ENCODE assay signal across 8 cellular contexts in genomic region chr6:2970034-2970685, GRCh38. TPM values are rescaled to one million over a fixed set of nuclear protein-coding genes. Genes with fewer than 3 reads are reported as not detected.
DNase-seq lines count a peak whose midpoint lies in the region; ATAC-seq and TF ChIP-seq lines count a peak whose summit lies in the region.

No MANE protein-coding gene starts in this region.

- H3K36me3 ChIP-seq in mammary epithelial cell (ENCODE audit: insufficient read depth, low read length) (no peaks in the 10 kb centered on the region), upper lobe of right lung (peaks cover 7% of the 10 kb centered on the region)

- H3K27me3 ChIP-seq in mammary epithelial cell (ENCODE audit: insufficient read depth, low read length) = no peaks in the 10 kb centered on the region
- H3K27me3 ChIP-seq in upper lobe of right lung = no peaks in the 10 kb centered on the region

- dilution Hi-C loops in mammary epithelial cell (cut with HindIII; ENCODE audit: low sequenced_read_pairs) = no loop called here

- H3K4me3 Mint-ChIP-seq in activated naive CD4-positive, alpha-beta T cell treated with anti-CD3 and anti-CD28 coated beads, Interleukin-2, amount 10 ng/mL, durations not matched to agents 7 days and 5 days = peak overlapping the region; percentile 82
- H3K4me3 Mint-ChIP-seq in mesothelial cell of epicardium = peak overlapping the region; percentile 87

- peaks cover 13% of the 10 kb centered on the region for H3K79me2 ChIP-seq in mammary epithelial cell (ENCODE audit: insufficient read depth, low read length)

- no peaks in the 10 kb centered on the region for H4K20me1 ChIP-seq in mammary epithelial cell (ENCODE audit: insufficient read depth, low read length)

- H2AFZ ChIP-seq in mammary epithelial cell (ENCODE audit: low read depth, low read length) = no peak overlapping the region

- H3K27ac Mint-ChIP-seq in activated naive CD4-positive, alpha-beta T cell treated with anti-CD3 and anti-CD28 coated beads, Interleukin-2, amount 10 ng/mL, durations not matched to agents 7 days and 5 days = peak overlapping the region; percentile 42
- H3K27ac Mint-ChIP-seq in mesothelial cell of epicardium = peak overlapping the region; percentile 94

- BruUV-seq in mammary epithelial cell (replicated peaks; lab: Mats Ljungman, UMichigan) = TSS peak; percentile 25

- H3K27ac ChIP-seq in mammary epithelial cell (ENCODE audit: insufficient read depth, low read depth, low read length) (no peak overlapping the region), upper lobe of right lung (peak overlapping the region; percentile 97)

- ATAC-seq in upper lobe of right lung (no peak), HG02642 (IDR thresholded peaks at IDR 0.05; ENCODE audit: poor library complexity, unreplicated experiment) (no peak)

- H3K4me2 ChIP-seq in mammary epithelial cell (ENCODE audit: insufficient read depth, low read depth, low read length) = peak overlapping the region; percentile 87

- intact Hi-C loops in mammary epithelial cell (cut with micrococcal nuclease) (no loop called here), upper lobe of right lung (cut with DNase I) (no loop called here)

- H3K4me1 Mint-ChIP-seq in activated naive CD4-positive, alpha-beta T cell treated with anti-CD3 and anti-CD28 coated beads, Interleukin-2, amount 10 ng/mL, durations not matched to agents 7 days and 5 days = peaks cover 21% of the 10 kb centered on the region
- peaks cover 46% of the 10 kb centered on the region for H3K4me1 Mint-ChIP-seq in mesothelial cell of epicardium

- 69% methylated on average over 10 of the region's 10 CpGs for WGBS in mammary epithelial cell (ENCODE audit: low coverage, missing lambda C conversion rate)

- peaks cover 45% of the 10 kb centered on the region for H3K27me3 Mint-ChIP-seq in activated naive CD4-positive, alpha-beta T cell treated with anti-CD3 and anti-CD28 coated beads, Interleukin-2, amount 10 ng/mL, durations not matched to agents 7 days and 5 days
- H3K27me3 Mint-ChIP-seq in mesothelial cell of epicardium (ENCODE audit: low read depth) = no peaks in the 10 kb centered on the region

- in situ Hi-C loops in mammary epithelial cell (cut with MboI; ENCODE audit: low sequenced_read_pairs in 2 of 2) = no loop called here

- H3K4me1 ChIP-seq in mammary epithelial cell (ENCODE audit: insufficient read depth, low read length) (peaks cover 9% of the 10 kb centered on the region), upper lobe of right lung (peaks cover 8% of the 10 kb centered on the region)

- peaks cover 9% of the 10 kb centered on the region for H3K36me3 Mint-ChIP-seq in activated naive CD4-positive, alpha-beta T cell treated with anti-CD3 and anti-CD28 coated beads, Interleukin-2, amount 10 ng/mL, durations not matched to agents 7 days and 5 days
- H3K36me3 Mint-ChIP-seq in mesothelial cell of epicardium = peaks cover 9% of the 10 kb centered on the region

- peaks cover 6% of the 10 kb centered on the region for H3K9me3 Mint-ChIP-seq in activated naive CD4-positive, alpha-beta T cell treated with anti-CD3 and anti-CD28 coated beads, Interleukin-2, amount 10 ng/mL, durations not matched to agents 7 days and 5 days
- peaks cover 5% of the 10 kb centered on the region for H3K9me3 Mint-ChIP-seq in mesothelial cell of epicardium

- CTCF ChIA-PET in activated naive CD4-positive, alpha-beta T cell treated with anti-CD3 and anti-CD28 coated beads, Interleukin-2, amount 10 ng/mL, durations not matched to agents 7 days and 5 days (lab: Charles Lee) = no interaction called here
- CTCF ChIA-PET in mammary epithelial cell (lab: Charles Lee; ENCODE audit: low non-redundant PET) = no interaction called here

- DNase-seq in activated naive CD4-positive, alpha-beta T cell treated with anti-CD3 and anti-CD28 coated beads, Interleukin-2, amount 10 ng/mL, durations not matched to agents 7 days and 5 days = no peak
- DNase-seq in activated naive CD4-positive, alpha-beta T cell treated with Interleukin-2 at 50 U/mL for 16 hours = no peak
- no peak for DNase-seq in mammary epithelial cell
- peak in 1 of 2 experiments; percentile 35 for DNase-seq in mesothelial cell of epicardium (ENCODE audit: low spot score in 2 of 2, unreplicated experiment in 2 of 2)
- DNase-seq in upper lobe of right lung = no peak
- no peak for DNase-seq in activated effector memory CD4-positive, alpha-beta T cell treated with Interleukin-2 at 50 U/mL for 16 hours
- DNase-seq in inferior parietal cortex (ENCODE audit: extremely low spot score) = no peak

- H3K9me3 ChIP-seq in mammary epithelial cell (replicated peaks; ENCODE audit: insufficient read depth, low read length) (no peaks in the 10 kb centered on the region), upper lobe of right lung (no peaks in the 10 kb centered on the region)

- TF ChIP-seq CTCF in mammary epithelial cell (conservative IDR thresholded peaks at IDR 0.05 in 1 of 2, IDR thresholded peaks at IDR 0.05 in 1 of 2; ENCODE audit: extremely low read depth in 1 of 2, insufficient read depth in 1 of 2, low read depth in 1 of 2, low read length in 2 of 2) = no peak
- no peak for TF ChIP-seq CTCF in mesothelial cell of epicardium (IDR thresholded peaks at IDR 0.05; ENCODE audit: unreplicated experiment)
- no peak for TF ChIP-seq CTCF in upper lobe of right lung (IDR thresholded peaks at IDR 0.05)

- H3K4me3 ChIP-seq in mammary epithelial cell (replicated peaks in 1 of 3; ENCODE audit: insufficient read depth in 1 of 3, low read depth in 2 of 3, low read length in 3 of 3) (peak overlapping the region; percentile 8 to 67 (median 65)), upper lobe of right lung (peak overlapping the region; percentile 74)

- peak overlapping the region; percentile 56 for H3K9ac ChIP-seq in mammary epithelial cell (ENCODE audit: insufficient read depth, low read length)

RNA-seq across cellular contexts. Expression of gene SERPINB6, which starts 1.2 kb away (rescaled TPM):
- total RNA-seq in mammary epithelial cell (10 to 100 TPM; 70.0 to 93.3 TPM), mesothelial cell of epicardium (91.4 to 96.8 TPM (median 93.4 TPM) in 3 replicates), upper lobe of right lung (157 TPM)
- polyA plus RNA-seq in mammary epithelial cell = 82.5 TPM
- polyA minus RNA-seq in mammary epithelial cell = 123 TPM

RNA-seq across cellular contexts. Expression of gene NQO2, which starts 29.5 kb away (rescaled TPM):
- total RNA-seq in mammary epithelial cell (10 to 100 TPM; 17.0 to 20.3 TPM), mesothelial cell of epicardium (17.1 to 18.7 TPM (median 17.3 TPM) in 3 replicates), upper lobe of right lung (20.6 TPM)
- 25.1 TPM for polyA plus RNA-seq in mammary epithelial cell
- polyA minus RNA-seq in mammary epithelial cell = 31.0 TPM
